ENCODE assay signal across 27 cellular contexts in genomic region chr10:10067644-10068043, GRCh38.
"Had no signal": no experiment of that assay in that cellular context is flagged by ENCODE, and none has a peak within 500 bp of the region (broad histone marks: within the 10 kb centered on the region; RNA-seq: fewer than 3 reads in every experiment).

No MANE protein-coding gene starts in this region.

- H3K4me3 ChIP-seq: stomach, suprapubic skin, testis, thoracic aorta, thyroid gland, tibial artery, tibial nerve, transverse colon, upper lobe of left lung, upper lobe of right lung, uterus, vagina had no signal

- H3K27me3 ChIP-seq: stomach, suprapubic skin, testis, thyroid gland, tibial artery, tibial nerve, transverse colon, upper lobe of left lung, upper lobe of right lung, uterus, vagina had no signal

- H3K36me3 ChIP-seq: stomach, suprapubic skin, thoracic aorta, thyroid gland, tibial artery, tibial nerve, transverse colon, upper lobe of left lung, upper lobe of right lung, uterus, vagina had no signal

- H3K9me3 ChIP-seq: suprapubic skin, testis, thoracic aorta, thyroid gland, tibial artery, tibial nerve, transverse colon, upper lobe of left lung, upper lobe of right lung, uterus, vagina had no signal

- FAIRE-seq: urothelium cell line had no signal

- ATAC-seq: stimulated activated effector memory CD8-positive, alpha-beta T cell treated with anti-CD3 and anti-CD28 coated beads, Interleukin-12 subunit alpha, Interleukin-12 subunit beta, amount 100 ng/mL, for 72 hours; stimulated activated memory B cell treated with anti-CD40 and anti-IgM and Interleukin-4, amounts not matched to agents 10 μg/mL and 1 μg/mL and 100 μg/mL, for 72 hours; stimulated activated naive B cell treated with anti-CD40 and anti-IgM and Interleukin-4, amounts not matched to agents 10 μg/mL and 1 μg/mL and 100 μg/mL, for 72 hours; stimulated activated naive CD8-positive, alpha-beta T cell treated with anti-CD3 and anti-CD28 coated beads, Interleukin-15, amount 100 ng/mL, for 72 hours; stimulated activated naive CD8-positive, alpha-beta T cell treated with anti-CD3 and anti-CD28 coated beads, Interleukin-15, Interleukin-2, amounts not matched to agents 100 U/mL and 50 U/mL, for 24 hours; upper lobe of right lung had no signal

- DNase-seq: stimulated activated CD4-positive, alpha-beta T cell treated with anti-CD3 and anti-CD28 coated beads, Interleukin-2, amount 100 ng/mL, for 48 hours; stimulated activated CD4-positive, alpha-beta T cell treated with anti-CD3 and anti-CD28 coated beads, Interleukin-4, amount 100 ng/mL, for 1 hour; stimulated activated CD4-positive, alpha-beta T cell treated with anti-CD3 and anti-CD28 coated beads, Interleukin-4, amount 100 ng/mL, for 24 hours; stimulated activated CD4-positive, alpha-beta T cell treated with anti-CD3 and anti-CD28 coated beads, Interleukin-4, amount 100 ng/mL, for 4 hours; stimulated activated CD8-positive, alpha-beta memory T cell treated with anti-CD3 and anti-CD28 coated beads, Interleukin-4, amount 100 ng/mL, for 48 hours; stimulated activated naive B cell treated with anti-CD40 and anti-IgM and Interleukin-4, amounts not matched to agents 10 μg/mL and 1 μg/mL and 100 μg/mL, for 72 hours; stimulated activated naive CD4-positive, alpha-beta T cell; stimulated activated naive CD4-positive, alpha-beta T cell treated with Interleukin-2 at 50 U/mL for 16 hours; stimulated activated naive CD8-positive, alpha-beta T cell treated with anti-CD3 and anti-CD28 coated beads, Interleukin-15, amount 100 ng/mL, for 72 hours; stimulated activated naive CD8-positive, alpha-beta T cell treated with anti-CD3 and anti-CD28 coated beads, Interleukin-15, Interleukin-2, amounts not matched to agents 100 U/mL and 50 U/mL, for 24 hours; stomach; substantia nigra; testis; thyroid gland; tibial artery; transverse colon; trophoblast cell; upper lobe of left lung; upper lobe of right lung; uterus had no signal

- H3K4me1 ChIP-seq: stomach, suprapubic skin, testis, thyroid gland, tibial artery, tibial nerve, transverse colon, upper lobe of left lung, upper lobe of right lung, uterus, vagina had no signal

- H3K27ac ChIP-seq: stomach, suprapubic skin, testis, thoracic aorta, thyroid gland, tibial artery, tibial nerve, transverse colon, upper lobe of left lung, upper lobe of right lung, uterus, vagina had no signal
